ENCODE assay signal across 11 cellular contexts in the genomic region with DNA sequence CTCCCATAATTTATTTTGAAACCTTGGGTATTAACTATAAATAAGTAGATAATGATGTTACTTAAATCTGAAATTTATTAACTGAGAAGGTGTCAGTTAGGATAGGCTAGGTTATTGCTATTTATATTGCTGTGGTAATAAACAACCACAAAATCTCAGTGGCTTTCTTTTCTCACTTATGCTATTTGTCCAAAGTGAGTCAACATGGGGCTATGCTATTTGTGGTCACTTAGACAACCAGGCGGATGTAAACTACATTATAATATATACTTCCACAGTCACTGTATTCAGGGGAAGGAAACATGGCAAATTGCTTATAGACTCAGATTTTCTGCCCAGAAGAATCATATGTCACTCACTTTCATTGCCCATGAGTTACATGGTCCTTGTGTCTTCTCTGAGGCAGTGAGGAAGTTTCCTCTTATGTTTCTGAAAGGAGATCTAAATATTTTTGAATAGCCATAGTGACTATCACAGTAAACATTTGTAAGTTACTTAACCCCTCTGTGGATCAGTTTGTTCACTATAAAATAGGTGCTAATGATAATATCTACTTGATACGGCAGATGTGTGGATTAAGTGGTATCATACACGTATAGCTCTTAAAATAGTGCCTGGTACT. TPM values are rescaled to one million over a fixed set of nuclear protein-coding genes. Genes with fewer than 3 reads are reported as not detected.
A peak's percentile ranks its signal among the peaks of the same experiment; 100 is the strongest.
DNase-seq lines count a peak whose midpoint lies in the region; ATAC-seq and TF ChIP-seq lines count a peak whose summit lies in the region.
"Had no signal": no experiment of that assay in that cellular context is flagged by ENCODE, and none has a peak within 500 bp of the region (broad histone marks: within the 10 kb centered on the region; RNA-seq: fewer than 3 reads in every experiment).

No MANE protein-coding gene starts in this region.

- no peak overlapping the region for H3K4me3 ChIP-seq in PC-9

- H3K9me2 ChIP-seq in PC-9 (ENCODE audit: insufficient read depth), result no peaks in the 10 kb centered on the region

- no peak for TF ChIP-seq CTCF in PC-9 (conservative IDR thresholded peaks at IDR 0.05)
- no peak for TF ChIP-seq CTCF in natural killer cell (IDR thresholded peaks at IDR 0.05)

- H3K27me3 ChIP-seq in PC-9 (ENCODE audit: insufficient read depth, low read depth), result no peaks in the 10 kb centered on the region

- H3K36me3 Mint-ChIP-seq in natural killer cell, result no peaks in the 10 kb centered on the region
- peaks cover 11% of the 10 kb centered on the region for H3K36me3 Mint-ChIP-seq in activated T-helper 1 cell treated with anti-CD3 and anti-CD28 coated beads, Interleukin-12 subunit alpha, Interleukin-12 subunit beta, Interleukin-2, Interleukin-4 antibody, amounts not matched to agents 30 ng/mL and 10 ng/mL and 1 ng/mL, durations not matched to agents 14 hours and 24 hours and 36 hours (ENCODE audit: low read depth)

- H3K4me1 Mint-ChIP-seq in natural killer cell, result peaks cover 42 to 54% of the 10 kb centered on the region in 2 donors
- peaks cover 30% of the 10 kb centered on the region for H3K4me1 Mint-ChIP-seq in activated T-helper 1 cell treated with anti-CD3 and anti-CD28 coated beads, Interleukin-12 subunit alpha, Interleukin-12 subunit beta, Interleukin-2, Interleukin-4 antibody, amounts not matched to agents 30 ng/mL and 10 ng/mL and 1 ng/mL, durations not matched to agents 14 hours and 24 hours and 36 hours (ENCODE audit: low read depth)

- no peaks in the 10 kb centered on the region for H3K27me3 Mint-ChIP-seq in natural killer cell (ENCODE audit: low read depth in 2 of 2)
- no peaks in the 10 kb centered on the region for H3K27me3 Mint-ChIP-seq in activated T-helper 1 cell treated with anti-CD3 and anti-CD28 coated beads, Interleukin-12 subunit alpha, Interleukin-12 subunit beta, Interleukin-2, Interleukin-4 antibody, amounts not matched to agents 30 ng/mL and 10 ng/mL and 1 ng/mL, durations not matched to agents 14 hours and 24 hours and 36 hours (ENCODE audit: insufficient read depth)

- DNase-seq in PC-9 (peak; percentile 8 to 71), natural killer cell (no peak), NCI-H1105 (lab: John Stamatoyannopoulos, UW) (no peak), NCI-H2227 (lab: John Stamatoyannopoulos, UW; ENCODE audit: unreplicated experiment) (no peak), NCI-H2171 treated with DMSO at 0.1 percent for 48 hours (lab: John Stamatoyannopoulos, UW) (no peak)
- no peak for DNase-seq in activated T-helper 1 cell treated with anti-CD3 and anti-CD28 coated beads, Interleukin-12 subunit alpha, Interleukin-12 subunit beta, Interleukin-2, Interleukin-4 antibody, amounts not matched to agents 30 ng/mL and 10 ng/mL and 1 ng/mL, durations not matched to agents 14 hours and 24 hours and 36 hours (ENCODE audit: low spot score)
- DNase-seq: midbrain, NCI-H146 had no signal

- no peaks in the 10 kb centered on the region for H3K9me3 Mint-ChIP-seq in natural killer cell
- H3K9me3 Mint-ChIP-seq in activated T-helper 1 cell treated with anti-CD3 and anti-CD28 coated beads, Interleukin-12 subunit alpha, Interleukin-12 subunit beta, Interleukin-2, Interleukin-4 antibody, amounts not matched to agents 30 ng/mL and 10 ng/mL and 1 ng/mL, durations not matched to agents 14 hours and 24 hours and 36 hours, result no peaks in the 10 kb centered on the region

- no peaks in the 10 kb centered on the region for H3K9me3 ChIP-seq in PC-9 (ENCODE audit: insufficient read depth, low read depth)

- 0 out of 2 replicates have a peak, but pooled peaks cover 6% of the 10 kb centered on the region for H3F3A ChIP-seq in PC-9 (ENCODE audit: insufficient read depth, low read depth)

- H3K4me3 Mint-ChIP-seq in natural killer cell, result no peak overlapping the region
- no peak overlapping the region for H3K4me3 Mint-ChIP-seq in activated T-helper 1 cell treated with anti-CD3 and anti-CD28 coated beads, Interleukin-12 subunit alpha, Interleukin-12 subunit beta, Interleukin-2, Interleukin-4 antibody, amounts not matched to agents 30 ng/mL and 10 ng/mL and 1 ng/mL, durations not matched to agents 14 hours and 24 hours and 36 hours

- H4K20me1 ChIP-seq in PC-9 (ENCODE audit: insufficient read depth), result peaks cover 43% of the 10 kb centered on the region

- no peak overlapping the region for H3K27ac ChIP-seq in PC-9

- no peaks in the 10 kb centered on the region for H3K36me3 ChIP-seq in PC-9 (ENCODE audit: low read depth)

- intact Hi-C loops in PC-9 (cut with micrococcal nuclease; ENCODE audit: unreplicated experiment) (no loop called here), natural killer cell (cut with micrococcal nuclease) (no loop called here)
- intact Hi-C loops in activated T-helper 1 cell treated with anti-CD3 and anti-CD28 coated beads, Interleukin-12 subunit alpha, Interleukin-12 subunit beta, Interleukin-2, Interleukin-4 antibody, amounts not matched to agents 30 ng/mL and 10 ng/mL and 1 ng/mL, durations not matched to agents 14 hours and 24 hours and 36 hours (cut with micrococcal nuclease), result no loop called here

- ATAC-seq in GM18909 (IDR thresholded peaks at IDR 0.05; ENCODE audit: poor library complexity, unreplicated experiment) (peak; percentile 68), HG02759 (IDR thresholded peaks at IDR 0.05; ENCODE audit: unreplicated experiment) (peak; percentile 78), natural killer cell (peak; percentile 49 to 89 (median 85))
- ATAC-seq: activated CD4-positive, CD25-positive, alpha-beta regulatory T cell treated with anti-CD3 and anti-CD28 coated beads, Interleukin-2, amount 50 U/mL, for 24 hours had no signal

- H3K27ac Mint-ChIP-seq in natural killer cell, result peak overlapping the region; percentile 29 to 34
- H3K27ac Mint-ChIP-seq in activated T-helper 1 cell treated with anti-CD3 and anti-CD28 coated beads, Interleukin-12 subunit alpha, Interleukin-12 subunit beta, Interleukin-2, Interleukin-4 antibody, amounts not matched to agents 30 ng/mL and 10 ng/mL and 1 ng/mL, durations not matched to agents 14 hours and 24 hours and 36 hours, result no peak overlapping the region

- CTCF ChIA-PET in PC-9 (lab: Charles Lee), result no interaction called here

- no peak overlapping the region for H2AFZ ChIP-seq in PC-9

- POLR2A ChIA-PET in PC-9 (lab: Charles Lee; ENCODE audit: unreplicated experiment), result interaction anchor here (1.1 kb wide), 1 partner anchor 1244 kb away, joined by 16 read pairs; no protein-coding TSS in a partner anchor

- BruUV-seq in PC-9 (replicated peaks; lab: Mats Ljungman, UMichigan), result no TSS peak

- peaks cover 41% of the 10 kb centered on the region for H3K79me2 ChIP-seq in PC-9 (ENCODE audit: low read depth)

- 0 out of 2 replicates have a peak overlapping the region, but pooled peaks have one; percentile 6 for H3K4me2 ChIP-seq in PC-9

- H3K4me1 ChIP-seq in PC-9 (replicated peaks; ENCODE audit: insufficient read depth), result peaks cover 12% of the 10 kb centered on the region

RNA-seq across cellular contexts. Expression of gene HMG20A, which starts 19.8 kb away (rescaled TPM):
- total RNA-seq in PC-9 (2021) (33.4 and 34.2 TPM in 2 replicates), natural killer cell (10 to 100 TPM; 48.4 to 71.0 (median 53.9) TPM)
- total RNA-seq in activated T-helper 1 cell treated with anti-CD3 and anti-CD28 coated beads, Interleukin-12 subunit alpha, Interleukin-12 subunit beta, Interleukin-2, Interleukin-4 antibody, amounts not matched to agents 30 ng/mL and 10 ng/mL and 1 ng/mL, durations not matched to agents 14 hours and 24 hours and 36 hours, result 42.5 and 46.5 TPM in 2 replicates

RNA-seq across cellular contexts. Expression of gene PEAK1, which starts 20.6 kb away (rescaled TPM):
- total RNA-seq in PC-9 (2021) (20.6 and 20.7 TPM in 2 replicates), natural killer cell (10 to 100 TPM; 59.3 to 73.9 (median 69.1) TPM)
- total RNA-seq in activated T-helper 1 cell treated with anti-CD3 and anti-CD28 coated beads, Interleukin-12 subunit alpha, Interleukin-12 subunit beta, Interleukin-2, Interleukin-4 antibody, amounts not matched to agents 30 ng/mL and 10 ng/mL and 1 ng/mL, durations not matched to agents 14 hours and 24 hours and 36 hours, result 24.3 and 27.0 TPM in 2 replicates

Comparison
In these comparisons a context has a peak if more than half of its experiments do, and no peak if none do; other contexts are left out.
1. DNase-seq: peak in PC-9 (2 of 2); none in natural killer cell (single experiment), activated T-helper 1 cell treated with anti-CD3 and anti-CD28 coated beads, Interleukin-12 subunit alpha, Interleukin-12 subunit beta, Interleukin-2, Interleukin-4 antibody, amounts not matched to agents 30 ng/mL and 10 ng/mL and 1 ng/mL, durations not matched to agents 14 hours and 24 hours and 36 hours (single experiment), NCI-H1105 (single experiment), NCI-H2227 (single experiment) and NCI-H2171 treated with DMSO at 0.1 percent for 48 hours (single experiment).
2. Peak in every context shown above with its lines, with median percentiles within 50 percentile points of each other: ATAC-seq.